In the genomic region with DNA sequence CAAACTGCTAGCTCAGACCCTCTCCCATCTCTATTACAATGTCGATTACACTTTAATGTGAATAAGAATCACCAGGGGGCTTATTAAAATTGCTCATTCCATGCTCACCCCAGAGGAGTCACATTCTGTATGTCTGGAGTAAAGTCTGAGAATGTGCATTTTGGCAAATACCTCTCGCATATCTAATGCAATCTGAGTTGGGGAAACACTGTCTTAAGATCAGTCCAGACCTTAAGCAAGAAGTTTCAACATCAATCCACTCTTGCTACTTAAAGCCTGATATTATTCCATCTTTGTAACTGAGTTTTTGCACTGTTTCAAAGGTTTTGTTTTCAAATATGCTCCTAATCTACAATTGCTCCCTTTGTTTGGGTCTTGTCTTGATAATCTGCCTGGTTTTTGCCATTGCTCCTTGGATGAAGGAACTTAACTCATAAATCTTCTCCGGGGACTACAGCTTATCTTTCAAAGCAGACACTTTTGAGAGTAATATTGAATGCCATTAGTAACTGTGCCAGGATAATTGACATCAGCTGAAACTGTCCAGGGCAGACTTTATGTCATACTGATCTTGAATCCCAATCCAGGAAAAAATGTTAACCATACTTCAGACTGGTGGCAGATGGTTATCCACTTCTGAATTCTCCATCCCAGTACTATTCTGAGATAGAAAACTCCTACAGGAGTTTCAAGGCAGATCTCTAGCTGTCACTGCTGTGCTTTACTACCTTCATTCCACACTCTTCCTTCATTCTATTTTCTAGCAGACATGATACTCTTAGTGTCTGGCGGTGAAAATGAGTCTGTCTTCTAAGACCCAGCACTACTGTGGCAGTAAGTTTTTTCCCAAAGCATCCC, we compare ENCODE assay signal across 15 cellular contexts.
DNase-seq lines count a peak whose midpoint lies in the region; ATAC-seq and TF ChIP-seq lines count a peak whose summit lies in the region.
"Had no signal": no experiment of that assay in that cellular context is flagged by ENCODE, and none has a peak within 500 bp of the region (broad histone marks: within the 10 kb centered on the region; RNA-seq: fewer than 3 reads in every experiment).

No MANE protein-coding gene starts in this region.

- H3K9ac ChIP-seq in GM23248 (no peak overlapping the region), SK-N-SH (no peak overlapping the region), H9 (ENCODE audit: extremely low read depth, insufficient read length, low read length) (no peak overlapping the region)

- no peaks in the 10 kb centered on the region for H3K27me3 Mint-ChIP-seq in H9 (ENCODE audit: low read depth)

- no peak overlapping the region for H3K23ac ChIP-seq in H9 (ENCODE audit: insufficient read length, low read depth, low read length)

- H2BK12ac ChIP-seq in H9 (ENCODE audit: insufficient read length, low read depth, low read length): no peak overlapping the region

- in situ Hi-C loops in GM23248 (cut with MboI): no loop called here

- H3K9me3 ChIP-seq in GM23248 (ENCODE audit: low read depth) (no peaks in the 10 kb centered on the region), SK-N-SH (no peaks in the 10 kb centered on the region), thoracic aorta (no peaks in the 10 kb centered on the region), H9 (ENCODE audit: control insufficient read depth, low read depth, low read length) (no peaks in the 10 kb centered on the region)

- H3K79me1 ChIP-seq in H9 (ENCODE audit: insufficient read depth, low read depth, low read length, poor library complexity, severe bottlenecking): no peaks in the 10 kb centered on the region

- H3K23me2 ChIP-seq in H9 (ENCODE audit: insufficient read length, low read depth, low read length, poor library complexity, severe bottlenecking): no peaks in the 10 kb centered on the region

- no peak overlapping the region for H3K4me2 ChIP-seq in GM23248 (ENCODE audit: unreplicated experiment)
- no peak overlapping the region for H3K4me2 ChIP-seq in SK-N-SH
- no peak overlapping the region for H3K4me2 ChIP-seq in H9 (ENCODE audit: insufficient read depth, insufficient read length, low read length)

- H2AK5ac ChIP-seq in H9 (ENCODE audit: insufficient read length, low read length): no peak overlapping the region

- H3K56ac ChIP-seq in H9 (ENCODE audit: insufficient read length, low read depth, low read length): no peak overlapping the region

- no peaks in the 10 kb centered on the region for H3K36me3 Mint-ChIP-seq in H9 (ENCODE audit: insufficient read depth in 1 of 3, low read depth in 3 of 3)

- no peak overlapping the region for H3K4me3 ChIP-seq in GM23248
- H3K4me3 ChIP-seq in SK-N-SH (ENCODE audit: low read depth in 2 of 2, low read length in 1 of 2): no peak overlapping the region
- H3K4me3 ChIP-seq in fibroblast of the aortic adventitia (ENCODE audit: low read depth, low read length): no peak overlapping the region
- no peak overlapping the region for H3K4me3 ChIP-seq in thoracic aorta

- POLR2A ChIA-PET in SK-N-SH (lab: Yijun Ruan, JAX): no interaction called here

- H3K18ac ChIP-seq in H9 (ENCODE audit: insufficient read length, low read depth, low read length): no peak overlapping the region

- no peaks in the 10 kb centered on the region for H3K79me2 ChIP-seq in GM23248 (ENCODE audit: insufficient read depth)
- H3K79me2 ChIP-seq in SK-N-SH (ENCODE audit: insufficient read depth): no peaks in the 10 kb centered on the region
- H3K79me2 ChIP-seq in H9 (ENCODE audit: insufficient read depth, low read length): no peaks in the 10 kb centered on the region

- H4K5ac ChIP-seq in H9 (ENCODE audit: insufficient read length, low read depth, low read length): no peak overlapping the region

- no peak for TF ChIP-seq RAD21 in SK-N-SH (IDR thresholded peaks at IDR 0.05; ENCODE audit: low read length)

- H3K4me1 Mint-ChIP-seq in H9: peaks cover 4% of the 10 kb centered on the region in 2 experiments; a peak in 2 of 4 replicates

- H2AFZ ChIP-seq in GM23248 (no peak overlapping the region), SK-N-SH (ENCODE audit: low read depth) (no peak overlapping the region), H9 (ENCODE audit: low read length) (no peak overlapping the region)

- peak in 1 of 2 experiments; percentile 18; a peak in 1 of 4 replicates for TF ChIP-seq EP300 in SK-N-SH (IDR thresholded peaks at IDR 0.05; ENCODE audit: borderline replicate concordance in 1 of 2, low read depth in 1 of 2, low read length in 1 of 2)

- DNase-seq in GM23248 (peak; percentile 2), SK-N-SH (peak; percentile 4), fibroblast of the aortic adventitia (ENCODE audit: low read depth) (peak; percentile 84), thoracic aorta (ENCODE audit: low spot score) (no peak), H9 (no peak), islet precursor cell (no peak)
- DNase-seq: AML-193, COR-L47, EL, KBM-7, NCI-H1436, NCI-H2029 treated with DMSO at 0.1 percent for 48 hours, NCI-H510A, NCI-H774 had no signal

- H4K91ac ChIP-seq in H9 (ENCODE audit: insufficient read length, low read depth, low read length): no peak overlapping the region

- no peak overlapping the region for H3K4me3 Mint-ChIP-seq in H9

- no peak overlapping the region for H2BK5ac ChIP-seq in H9 (ENCODE audit: insufficient read length, low read length)

- no peak overlapping the region for H3K27ac Mint-ChIP-seq in H9

- CTCF ChIA-PET in SK-N-SH (lab: Yijun Ruan, JAX): no interaction called here

- H3F3A ChIP-seq in GM23248 (ENCODE audit: insufficient read depth) (no peaks in the 10 kb centered on the region), SK-N-SH (replicated peaks; ENCODE audit: insufficient read depth) (no peaks in the 10 kb centered on the region)

- no peak overlapping the region for H4K8ac ChIP-seq in H9 (replicated peaks; ENCODE audit: insufficient read length, low read depth, low read length)

- H3K4ac ChIP-seq in H9 (ENCODE audit: low read depth, low read length): no peak overlapping the region

- H3K36me3 ChIP-seq in GM23248 (ENCODE audit: low read depth): no peaks in the 10 kb centered on the region
- no peaks in the 10 kb centered on the region for H3K36me3 ChIP-seq in SK-N-SH (replicated peaks in 1 of 2; ENCODE audit: control insufficient read depth in 1 of 2, insufficient read depth in 2 of 2, low read length in 1 of 2)
- no peaks in the 10 kb centered on the region for H3K36me3 ChIP-seq in thoracic aorta

- TF ChIP-seq CTCF in SK-N-SH (IDR thresholded peaks at IDR 0.05): no peak
- TF ChIP-seq CTCF in fibroblast of the aortic adventitia (IDR thresholded peaks at IDR 0.05; ENCODE audit: insufficient read depth, low read length): no peak
- TF ChIP-seq CTCF in thoracic aorta (IDR thresholded peaks at IDR 0.05): no peak
- no peak for TF ChIP-seq CTCF in H9 (conservative IDR thresholded peaks at IDR 0.05)

- H3K27ac ChIP-seq in GM23248 (no peak overlapping the region), SK-N-SH (ENCODE audit: low read depth in 2 of 2, low read length in 1 of 2) (peak overlapping the region in 1 of 2 experiments; percentile 34; a peak in 1 of 4 replicates), thoracic aorta (peak overlapping the region; percentile 24 to 25), H9 (ENCODE audit: insufficient read length, low read depth, low read length) (no peak overlapping the region)

- H3K9me2 ChIP-seq in GM23248 (ENCODE audit: insufficient read depth): no peaks in the 10 kb centered on the region
- no peaks in the 10 kb centered on the region; the same call in 1 of the 2 replicates for H3K9me2 ChIP-seq in SK-N-SH

- H2BK20ac ChIP-seq in H9 (ENCODE audit: low read depth, low read length, poor library complexity, severe bottlenecking): no peak overlapping the region

- no peaks in the 10 kb centered on the region for H3K27me3 ChIP-seq in GM23248 (replicated peaks; ENCODE audit: insufficient read depth)
- H3K27me3 ChIP-seq in SK-N-SH (ENCODE audit: insufficient read depth): no peaks in the 10 kb centered on the region
- H3K27me3 ChIP-seq in thoracic aorta (replicated peaks; ENCODE audit: insufficient read depth): no peaks in the 10 kb centered on the region
- H3K27me3 ChIP-seq in H9 (ENCODE audit: insufficient read depth, low read length): no peaks in the 10 kb centered on the region

- H4K20me1 ChIP-seq in GM23248 (ENCODE audit: insufficient read depth): no peaks in the 10 kb centered on the region
- no peaks in the 10 kb centered on the region for H4K20me1 ChIP-seq in SK-N-SH (ENCODE audit: insufficient read depth)
- H4K20me1 ChIP-seq in H9 (ENCODE audit: control insufficient read depth, insufficient read depth, insufficient read length): no peaks in the 10 kb centered on the region

- no peak overlapping the region for H3K14ac ChIP-seq in H9 (ENCODE audit: insufficient read depth, low read length)

- H3K9me3 Mint-ChIP-seq in H9: peaks cover 0 to 4% of the 10 kb centered on the region in 2 experiments; a peak in 4 of 5 replicates

- H3K4me1 ChIP-seq in GM23248 (ENCODE audit: insufficient read depth) (peaks cover 12% of the 10 kb centered on the region; the same call in 1 of the 2 replicates), SK-N-SH (ENCODE audit: control insufficient read depth in 1 of 2, insufficient read depth in 2 of 2, low read depth in 1 of 2, low read length in 1 of 2) (peaks cover 0 to 9% of the 10 kb centered on the region in 2 experiments; a peak in 2 of 4 replicates), thoracic aorta (ENCODE audit: control insufficient read depth in 1 of 2, low read depth in 2 of 2) (peaks cover 7 to 27% of the 10 kb centered on the region in 2 donors), H9 (ENCODE audit: insufficient read depth, low read length) (no peaks in the 10 kb centered on the region)

- no peak overlapping the region for H2BK120ac ChIP-seq in H9 (ENCODE audit: low read depth, low read length, poor library complexity, severe bottlenecking)

- H2BK15ac ChIP-seq in H9 (ENCODE audit: low read depth, low read length): no peak overlapping the region

- ATAC-seq in thoracic aorta (ENCODE audit: insufficient number of reproducible peaks, low FRiP score, low read depth) (no peak), HG03196 (IDR thresholded peaks at IDR 0.05; ENCODE audit: unreplicated experiment) (no peak)

- 33 to 40% methylated on average over 4 of the region's 4 CpGs for WGBS in GM23248 (ENCODE audit: low coverage in 1 of 2, low lambda C conversion rate in 2 of 2, missing lambda C conversion rate in 2 of 2), 2 experiments
- 62% methylated on average over 4 of the region's 4 CpGs for WGBS in SK-N-SH (ENCODE audit: low lambda C conversion rate)
- no CpG with 5 or more reads among the region's 4 CpGs for WGBS in H9 (ENCODE audit: extremely low coverage, insufficient read length, low lambda C conversion rate)

- H3T11ph ChIP-seq in H9 (ENCODE audit: low read length): no peak overlapping the region

TF ChIP-seq in SK-N-SH, 30 proteins besides CTCF, POLR2A, EP300 and RAD21 (continues in another document):
- TF ChIP-seq MXI1 (IDR thresholded peaks at IDR 0.05; ENCODE audit: low read depth, low read length) (no peak), GATA2 (CRISPR knock-in tag; IDR thresholded peaks at IDR 0.05) (peak; percentile 37; the same call in 1 of the 2 replicates), JUND (IDR thresholded peaks at IDR 0.05) (0 out of 2 replicates have a peak, but pooled peaks have one; percentile 8)

Comparison
In these comparisons a context has a peak if more than half of its experiments do, and no peak if none do; other contexts are left out.
1. DNase-seq: peak in GM23248 (single experiment), SK-N-SH (single experiment) and fibroblast of the aortic adventitia (single experiment); none in thoracic aorta (single experiment), H9 (single experiment) and islet precursor cell (single experiment).
2. H3K27ac ChIP-seq: peak in thoracic aorta (2 of 2); none in GM23248 (single experiment) and H9 (single experiment).